In genomic region chr7:44325811-44326241, GRCh38 we compare ENCODE assay signal across 8 cellular contexts. TPM values are rescaled to one million over a fixed set of nuclear protein-coding genes. Genes with fewer than 3 reads are reported as not detected.
A peak's percentile ranks its signal among the peaks of the same experiment; 100 is the strongest.
DNase-seq lines count a peak whose midpoint lies in the region; ATAC-seq lines count a peak whose summit lies in the region.

No MANE protein-coding gene starts in this region.

- H3K4me2 ChIP-seq in neuronal stem cell (ENCODE audit: insufficient read depth, low read length, poor library complexity, severe bottlenecking) = peak overlapping the region; percentile 97

- peak overlapping the region; percentile 81 for H3K9ac ChIP-seq in neuronal stem cell (ENCODE audit: low read depth, low read length, poor library complexity)

- H2BK5ac ChIP-seq in neuronal stem cell (ENCODE audit: low read length) = no peak overlapping the region

- no peaks in the 10 kb centered on the region for H3K4me1 ChIP-seq in neuronal stem cell (ENCODE audit: control insufficient read depth in 2 of 2, insufficient read depth in 1 of 2, low read depth in 1 of 2, low read length in 2 of 2)

- no peak overlapping the region for H3K4ac ChIP-seq in neuronal stem cell (ENCODE audit: low read length)

- peak overlapping the region; percentile 42 to 84 for H3K4me3 ChIP-seq in neuronal stem cell (ENCODE audit: low read length in 2 of 2)

- DNase-seq in ELR (ENCODE audit: low read depth) (peak; percentile 31), NCI-H2171 treated with DMSO at 0.1 percent for 48 hours (lab: John Stamatoyannopoulos, UW) (peak; percentile 64), cerebellum (ENCODE audit: low spot score) (peak; percentile 62), neuronal stem cell (ENCODE audit: low spot score) (no peak), NCI-H1436 treated with DMSO at 0.1 percent for 48 hours (lab: John Stamatoyannopoulos, UW) (no peak)

- WGBS in neuronal stem cell (ENCODE audit: extremely low coverage in 2 of 2, insufficient read length in 2 of 2, insufficient replicate concordance in 1 of 2), 2 donors = no CpG with 5 or more reads among the region's 23 CpGs

- no peak overlapping the region for H2AFZ ChIP-seq in neuronal stem cell (ENCODE audit: low read length)

- H3K36me3 ChIP-seq in neuronal stem cell (replicated peaks in 1 of 2; ENCODE audit: control insufficient read depth in 2 of 2, insufficient read depth in 2 of 2, low read length in 2 of 2) = no peaks in the 10 kb centered on the region

- H3K18ac ChIP-seq in neuronal stem cell (ENCODE audit: low read length) = peak overlapping the region; percentile 80

- H3K27ac ChIP-seq in neuronal stem cell (replicated peaks; ENCODE audit: low read length) = no peak overlapping the region

- H3K9me3 ChIP-seq in neuronal stem cell (replicated peaks in 1 of 2; ENCODE audit: control insufficient read depth in 2 of 2, insufficient read depth in 1 of 2, low read depth in 1 of 2, low read length in 2 of 2) = peaks cover 0 to 2% of the 10 kb centered on the region in 2 donors

- ATAC-seq in HG03469 (IDR thresholded peaks at IDR 0.05; ENCODE audit: unreplicated experiment) (no peak), HG02623 (IDR thresholded peaks at IDR 0.05; ENCODE audit: unreplicated experiment) (no peak), GM18520 (IDR thresholded peaks at IDR 0.05; ENCODE audit: unreplicated experiment) (no peak)

- no peak overlapping the region for H2BK120ac ChIP-seq in neuronal stem cell (ENCODE audit: low read depth, low read length)

- peaks cover 9 to 72% (median 52%) of the 10 kb centered on the region in 3 experiments for H3K27me3 ChIP-seq in neuronal stem cell (ENCODE audit: control insufficient read depth in 3 of 3, insufficient read depth in 3 of 3, low read depth in 1 of 3, low read length in 3 of 3)

- no peak overlapping the region for H3K23ac ChIP-seq in neuronal stem cell (ENCODE audit: low read depth, low read length, poor library complexity)

- no peak overlapping the region for H4K8ac ChIP-seq in neuronal stem cell (ENCODE audit: low read depth, low read length)

- H2BK15ac ChIP-seq in neuronal stem cell (ENCODE audit: low read length) = no peak overlapping the region

- H2AK5ac ChIP-seq in neuronal stem cell (ENCODE audit: low read depth, low read length) = no peak overlapping the region

- H3K14ac ChIP-seq in neuronal stem cell (ENCODE audit: low read length) = peak overlapping the region; percentile 71

- peaks cover 2% of the 10 kb centered on the region for H3K79me1 ChIP-seq in neuronal stem cell (ENCODE audit: low read depth, low read length)

- H2BK12ac ChIP-seq in neuronal stem cell (ENCODE audit: low read length) = no peak overlapping the region

- H4K91ac ChIP-seq in neuronal stem cell (ENCODE audit: low read depth, low read length, poor library complexity) = no peak overlapping the region

RNA-seq across cellular contexts. Expression of gene CAMK2B, which starts 0.4 kb away (rescaled TPM):
- 33.6 TPM for total RNA-seq in cerebellum
- polyA plus RNA-seq in neuronal stem cell (2013, experiment 1 of 2) = 0.79 TPM
- 0.65 TPM for polyA plus RNA-seq in neuronal stem cell (2013, experiment 2 of 2)

Comparison
In these comparisons a context has a peak if more than half of its experiments do, and no peak if none do; other contexts are left out.
1. DNase-seq: peak in ELR (single experiment), NCI-H2171 treated with DMSO at 0.1 percent for 48 hours (single experiment) and cerebellum (single experiment); none in neuronal stem cell (single experiment) and NCI-H1436 treated with DMSO at 0.1 percent for 48 hours (single experiment).